Comparison of ENCODE assay signal across 25 cellular contexts in genomic region chr21:24150753-24151152, GRCh38.
DNase-seq lines count a peak whose midpoint lies in the region; ATAC-seq, FAIRE-seq and TF ChIP-seq lines count a peak whose summit lies in the region.
"Had no signal": no experiment of that assay in that cellular context is flagged by ENCODE, and none has a peak within 500 bp of the region (broad histone marks: within the 10 kb centered on the region; RNA-seq: fewer than 3 reads in every experiment).

No MANE protein-coding gene starts in this region.

- TF ChIP-seq RAD21 in HepG2 (CRISPR knock-in tag; IDR thresholded peaks at IDR 0.05): no peak

- POLR2A ChIA-PET in HepG2 (lab: Yijun Ruan, JAX): no interaction called here

- H3K4me3 ChIP-seq in HepG2 (replicated peaks in 1 of 3; ENCODE audit: insufficient read depth in 1 of 3, low read depth in 2 of 3, low read length in 3 of 3) (no peak overlapping the region), right lobe of liver (no peak overlapping the region), SU-DHL-6 (ENCODE audit: insufficient read depth, low read length, poor library complexity, severe bottlenecking) (no peak overlapping the region)
- H3K4me3 ChIP-seq: BLaER1, GM12878 had no signal

- no peak for FAIRE-seq in HepG2 (lab: Jason Lieb, UNC)
- FAIRE-seq in endometrium (lab: Jason Lieb, UNC): peak; percentile 46
- FAIRE-seq: GM12878, GM12892, GM18507 had no signal

- ATAC-seq in HepG2 (no peak), right lobe of liver (no peak)
- ATAC-seq: GM12878 had no signal

- no peaks in the 10 kb centered on the region for H3F3A ChIP-seq in SU-DHL-6 (ENCODE audit: insufficient read depth)

- WGBS in HepG2 (ENCODE audit: low lambda C conversion rate): 3% methylated on average over 1 of the region's 1 CpG
- 13% methylated on average over 1 of the region's 1 CpG for WGBS in right lobe of liver (ENCODE audit: insufficient coverage, low coverage, low lambda C conversion rate, missing lambda C conversion rate)

- CTCF ChIA-PET in HepG2 (lab: Yijun Ruan, JAX; ENCODE audit: low intra/inter-chr PET ratio, low total read pairs): no interaction called here

- in situ Hi-C loops in HepG2 (cut with HindIII; ENCODE audit: extremely low pct_ligation_motif_present, low pct_unique_long_range_greater_than_20kb): no loop called here

- no TSS peak for BruUV-seq in HepG2 (replicated peaks; lab: Mats Ljungman, UMichigan)

- H3K4me1 ChIP-seq in HepG2 (ENCODE audit: insufficient read depth, low read length) (no peaks in the 10 kb centered on the region), right lobe of liver (no peaks in the 10 kb centered on the region)
- H3K4me1 ChIP-seq: BE2C, BLaER1 had no signal

- H3K9me3 ChIP-seq in HepG2 (ENCODE audit: low read length): peaks cover 76% of the 10 kb centered on the region
- no peaks in the 10 kb centered on the region for H3K9me3 ChIP-seq in right lobe of liver
- H3K9me3 ChIP-seq in SU-DHL-6 (ENCODE audit: insufficient read depth, low read length): no peaks in the 10 kb centered on the region
- H3K9me3 ChIP-seq: BE2C, BLaER1 had no signal

- TF ChIP-seq CTCF in HepG2 (CRISPR knock-in tag; IDR thresholded peaks at IDR 0.05) (no peak), right lobe of liver (IDR thresholded peaks at IDR 0.05) (no peak), SU-DHL-6 (IDR thresholded peaks at IDR 0.05; ENCODE audit: insufficient read depth, low read length, poor library complexity, severe bottlenecking) (no peak)

- no peaks in the 10 kb centered on the region for H3K27me3 ChIP-seq in HepG2 (ENCODE audit: control insufficient read depth in 1 of 2, insufficient read depth in 2 of 2, low read length in 2 of 2)
- no peaks in the 10 kb centered on the region for H3K27me3 ChIP-seq in right lobe of liver
- H3K27me3 ChIP-seq in SU-DHL-6 (ENCODE audit: low read length): no peaks in the 10 kb centered on the region
- H3K27me3 ChIP-seq: BE2C, BLaER1 had no signal

- no peak for DNase-seq in HepG2 (ENCODE audit: low spot score)
- DNase-seq in right lobe of liver: no peak
- no peak for DNase-seq in kidney glomerular epithelial cell (lab: John Stamatoyannopoulos, UW)
- DNase-seq in NCI-H2171 treated with DMSO at 0.1 percent for 48 hours (lab: John Stamatoyannopoulos, UW): no peak
- DNase-seq: ACHN; BE2C; C1 segment of cervical spinal cord; CD4-positive, alpha-beta memory T cell; CD4-positive, CD25-positive, alpha-beta regulatory T cell; CD8-positive, alpha-beta memory T cell; COR-L47; DMS 273 treated with DMSO at 0.1 percent for 48 hours; DMS153; DMS53; DMS79; DND-41; EL; GDM1 had no signal

- no peak overlapping the region for H2AFZ ChIP-seq in HepG2 (ENCODE audit: low read length)
- peak overlapping the region; percentile 54 for H2AFZ ChIP-seq in SU-DHL-6 (ENCODE audit: low read depth, low read length, severe bottlenecking)

- H3K36me3 ChIP-seq in HepG2 (replicated peaks in 1 of 2; ENCODE audit: control insufficient read depth in 1 of 2, insufficient read depth in 2 of 2, low read length in 2 of 2) (no peaks in the 10 kb centered on the region), right lobe of liver (no peaks in the 10 kb centered on the region), SU-DHL-6 (ENCODE audit: low read length) (no peaks in the 10 kb centered on the region)
- H3K36me3 ChIP-seq: BE2C, BLaER1 had no signal

- H3K9me2 ChIP-seq in SU-DHL-6 (replicated peaks; ENCODE audit: insufficient read depth, low read length): no peaks in the 10 kb centered on the region

- H4K20me1 ChIP-seq in HepG2 (ENCODE audit: insufficient read depth, low read length) (no peaks in the 10 kb centered on the region), SU-DHL-6 (ENCODE audit: low read depth, low read length) (no peaks in the 10 kb centered on the region)
- H4K20me1 ChIP-seq: BLaER1 had no signal

- intact Hi-C loops in HepG2 (cut with micrococcal nuclease; ENCODE audit: unreplicated experiment) (no loop called here), right lobe of liver (cut with DNase I) (no loop called here)

- H3K4me2 ChIP-seq in HepG2 (ENCODE audit: low read depth, low read length) (no peak overlapping the region), SU-DHL-6 (ENCODE audit: low read depth, low read length, poor library complexity, severe bottlenecking) (no peak overlapping the region)
- H3K4me2 ChIP-seq: BLaER1 had no signal

- no peak for TF ChIP-seq POLR2A in HepG2 (IDR thresholded peaks at IDR 0.05; ENCODE audit: insufficient read depth in 1 of 2, low read depth in 2 of 2, low read length in 2 of 2)
- no peak for TF ChIP-seq POLR2A in right lobe of liver (IDR thresholded peaks at IDR 0.05)

- no peaks in the 10 kb centered on the region for H3K79me2 ChIP-seq in HepG2 (ENCODE audit: insufficient read depth, low read length)
- H3K79me2 ChIP-seq in SU-DHL-6 (ENCODE audit: insufficient read depth, low read length): no peaks in the 10 kb centered on the region

- TF ChIP-seq EP300 in HepG2 (IDR thresholded peaks at IDR 0.05; ENCODE audit: low read depth in 2 of 2, low read length in 2 of 2): no peak
- TF ChIP-seq EP300 in HepG2 (CRISPR knock-in tag; IDR thresholded peaks at IDR 0.05; ENCODE audit: borderline replicate concordance): no peak

- H3K9ac ChIP-seq in HepG2 (ENCODE audit: insufficient read depth, low read depth, low read length) (no peak overlapping the region), SU-DHL-6 (ENCODE audit: low read length) (no peak overlapping the region)
- H3K9ac ChIP-seq: BLaER1 had no signal

- H3K27ac ChIP-seq in HepG2 (ENCODE audit: extremely low read length, insufficient read depth, low read length) (no peak overlapping the region), right lobe of liver (no peak overlapping the region), SU-DHL-6 (ENCODE audit: low read depth, low read length) (no peak overlapping the region)
- H3K27ac ChIP-seq: 22Rv1, BLaER1 had no signal

TF ChIP-seq in HepG2, 621 proteins besides CTCF, POLR2A, EP300 and RAD21:
- TF ChIP-seq ZNF567 (CRISPR knock-in tag; IDR thresholded peaks at IDR 0.05; ENCODE audit: borderline replicate concordance) (no peak), ZBTB7A (CRISPR knock-in tag; IDR thresholded peaks at IDR 0.05) (no peak), ZNF816 (CRISPR knock-in tag; IDR thresholded peaks at IDR 0.05; ENCODE audit: borderline replicate concordance) (no peak), ZBTB8A (CRISPR knock-in tag; IDR thresholded peaks at IDR 0.05; ENCODE audit: borderline replicate concordance, low read depth) (no peak), MAFK (conservative IDR thresholded peaks at IDR 0.05 in 1 of 2, IDR thresholded peaks at IDR 0.05 in 1 of 2; ENCODE audit: low read length in 2 of 2) (peak; percentile 9 to 56; a peak in 2 of 4 replicates), HHEX (CRISPR knock-in tag; IDR thresholded peaks at IDR 0.05) (no peak), RFXANK (CRISPR knock-in tag; IDR thresholded peaks at IDR 0.05) (no peak)
